ENCODE assay signal across 8 cellular contexts in the genomic region with DNA sequence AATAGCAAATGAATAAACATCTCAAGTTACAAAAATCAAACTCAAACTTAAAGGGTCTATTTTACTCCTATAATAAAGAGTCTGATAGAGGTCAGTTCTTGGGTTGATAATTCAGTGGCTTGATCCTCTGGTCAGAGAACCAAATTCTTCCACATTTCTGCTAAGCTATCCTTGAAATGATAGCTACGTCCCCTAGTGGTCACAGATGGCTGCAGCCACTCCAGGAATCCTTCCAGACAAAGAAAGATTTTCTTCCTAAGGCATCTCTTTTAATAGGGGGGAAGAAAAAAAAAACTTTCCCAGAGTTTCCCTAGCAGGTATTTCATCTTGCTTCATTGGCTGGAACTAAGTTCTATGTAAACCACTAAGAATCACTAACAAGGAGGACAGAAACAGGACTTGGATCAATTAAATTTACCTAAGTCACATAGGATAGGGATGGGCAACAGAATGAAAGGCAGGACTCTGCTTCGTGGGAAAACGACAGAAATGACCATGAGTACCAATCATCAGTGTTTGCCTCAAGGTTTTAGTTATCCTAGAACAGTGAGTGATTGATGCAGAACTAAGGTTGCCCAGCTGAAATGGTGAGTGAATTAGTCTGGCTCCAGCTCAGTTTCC.
DNase-seq lines count a peak whose midpoint lies in the region; ATAC-seq and TF ChIP-seq lines count a peak whose summit lies in the region.

No MANE protein-coding gene starts in this region.

- H3K4me1 Mint-ChIP-seq in neural progenitor cell: no peaks in the 10 kb centered on the region
- H3K4me1 Mint-ChIP-seq in activated CD4-positive, alpha-beta memory T cell treated with anti-CD3 and anti-CD28 coated beads, Interleukin-2, amount 10 ng/mL, durations not matched to agents 7 days and 5 days: no peaks in the 10 kb centered on the region

- H3K79me2 ChIP-seq in Loucy (ENCODE audit: insufficient read depth, low read length): no peaks in the 10 kb centered on the region
- no peaks in the 10 kb centered on the region for H3K79me2 ChIP-seq in neural progenitor cell (ENCODE audit: low read depth)

- no peak overlapping the region for H3K27ac ChIP-seq in neural progenitor cell

- POLR2A ChIA-PET in activated CD4-positive, alpha-beta memory T cell treated with anti-CD3 and anti-CD28 coated beads, Interleukin-2, amount 10 ng/mL, durations not matched to agents 7 days and 5 days (lab: Charles Lee): no interaction called here

- H3K9me3 ChIP-seq in Loucy (ENCODE audit: insufficient read depth, low read depth, low read length): no peaks in the 10 kb centered on the region
- H3K9me3 ChIP-seq in neural progenitor cell (ENCODE audit: low read depth): no peaks in the 10 kb centered on the region

- H4K20me1 ChIP-seq in Loucy (ENCODE audit: insufficient read depth, low read length, poor library complexity, severe bottlenecking) (no peaks in the 10 kb centered on the region), neural progenitor cell (ENCODE audit: low read depth) (no peaks in the 10 kb centered on the region)

- H3K27me3 ChIP-seq in Loucy (ENCODE audit: insufficient read depth, low read length, poor library complexity, severe bottlenecking): no peaks in the 10 kb centered on the region
- no peaks in the 10 kb centered on the region for H3K27me3 ChIP-seq in neural progenitor cell

- H3K36me3 ChIP-seq in Loucy (ENCODE audit: insufficient read depth, low read length) (no peaks in the 10 kb centered on the region), neural progenitor cell (no peaks in the 10 kb centered on the region)

- H3F3A ChIP-seq in Loucy (ENCODE audit: low read depth): no peaks in the 10 kb centered on the region
- no peaks in the 10 kb centered on the region for H3F3A ChIP-seq in neural progenitor cell (ENCODE audit: low read depth)

- H3K4me3 ChIP-seq in Loucy (ENCODE audit: low read length, poor library complexity, severe bottlenecking): no peak overlapping the region
- no peak overlapping the region for H3K4me3 ChIP-seq in neural progenitor cell

- ATAC-seq in GM18520 (IDR thresholded peaks at IDR 0.05; ENCODE audit: unreplicated experiment): no peak

- peaks cover 8% of the 10 kb centered on the region for H3K4me1 ChIP-seq in Loucy (ENCODE audit: insufficient read depth, low read length, poor library complexity, severe bottlenecking)
- H3K4me1 ChIP-seq in neural progenitor cell: no peaks in the 10 kb centered on the region

- no peaks in the 10 kb centered on the region for H3K27me3 Mint-ChIP-seq in neural progenitor cell (ENCODE audit: insufficient read depth, low read depth)
- H3K27me3 Mint-ChIP-seq in activated CD4-positive, alpha-beta memory T cell treated with anti-CD3 and anti-CD28 coated beads, Interleukin-2, amount 10 ng/mL, durations not matched to agents 7 days and 5 days: no peaks in the 10 kb centered on the region

- no peaks in the 10 kb centered on the region for H3K9me2 ChIP-seq in Loucy (replicated peaks; ENCODE audit: low read depth, low read length)

- no peak overlapping the region for H3K4me3 Mint-ChIP-seq in neural progenitor cell
- H3K4me3 Mint-ChIP-seq in activated CD4-positive, alpha-beta memory T cell treated with anti-CD3 and anti-CD28 coated beads, Interleukin-2, amount 10 ng/mL, durations not matched to agents 7 days and 5 days: no peak overlapping the region

- no peak overlapping the region for H2AFZ ChIP-seq in Loucy (ENCODE audit: low read length)
- no peak overlapping the region for H2AFZ ChIP-seq in neural progenitor cell (replicated peaks)

- H3K27ac Mint-ChIP-seq in neural progenitor cell: no peak overlapping the region
- no peak overlapping the region for H3K27ac Mint-ChIP-seq in activated CD4-positive, alpha-beta memory T cell treated with anti-CD3 and anti-CD28 coated beads, Interleukin-2, amount 10 ng/mL, durations not matched to agents 7 days and 5 days

- CTCF ChIA-PET in activated CD4-positive, alpha-beta memory T cell treated with anti-CD3 and anti-CD28 coated beads, Interleukin-2, amount 10 ng/mL, durations not matched to agents 7 days and 5 days (lab: Charles Lee): interaction anchor here (0.7 to 1.0 kb wide), 3 partner anchors 15 to 176 kb away, joined by 3 read pairs; no protein-coding TSS in a partner anchor

- DNase-seq in GM03348 (ENCODE audit: low spot score) (peak; percentile 53), cerebellar cortex (ENCODE audit: low spot score) (peak; percentile 17), neural progenitor cell (ENCODE audit: low spot score) (peak; percentile 71), NCI-H128 (lab: John Stamatoyannopoulos, UW; ENCODE audit: unreplicated experiment) (no peak), NCI-H345 treated with DMSO at 0.1 percent for 48 hours (lab: John Stamatoyannopoulos, UW; ENCODE audit: unreplicated experiment) (no peak)
- no peak for DNase-seq in activated CD4-positive, alpha-beta memory T cell treated with anti-CD3 and anti-CD28 coated beads, Interleukin-2, amount 10 ng/mL, durations not matched to agents 7 days and 5 days

- H3K4me2 ChIP-seq in Loucy (ENCODE audit: low read depth, low read length, poor library complexity, severe bottlenecking) (no peak overlapping the region), neural progenitor cell (no peak overlapping the region)

- TF ChIP-seq CTCF in Loucy (conservative IDR thresholded peaks at IDR 0.05; ENCODE audit: low read length) (peak; percentile 100), neural progenitor cell (IDR thresholded peaks at IDR 0.05) (peak; percentile 98)

- no peaks in the 10 kb centered on the region for H3K36me3 Mint-ChIP-seq in neural progenitor cell
- H3K36me3 Mint-ChIP-seq in activated CD4-positive, alpha-beta memory T cell treated with anti-CD3 and anti-CD28 coated beads, Interleukin-2, amount 10 ng/mL, durations not matched to agents 7 days and 5 days (ENCODE audit: low read depth): no peaks in the 10 kb centered on the region

- no peak overlapping the region for H3K9ac ChIP-seq in Loucy (ENCODE audit: low read depth, low read length, poor library complexity, severe bottlenecking)
- no peak overlapping the region for H3K9ac ChIP-seq in neural progenitor cell

- no peaks in the 10 kb centered on the region for H3K9me3 Mint-ChIP-seq in neural progenitor cell
- H3K9me3 Mint-ChIP-seq in activated CD4-positive, alpha-beta memory T cell treated with anti-CD3 and anti-CD28 coated beads, Interleukin-2, amount 10 ng/mL, durations not matched to agents 7 days and 5 days: no peaks in the 10 kb centered on the region

Comparison
In these comparisons a context has a peak if more than half of its experiments do, and no peak if none do; other contexts are left out.
1. DNase-seq: peak in GM03348 (single experiment), cerebellar cortex (single experiment) and neural progenitor cell (single experiment); none in activated CD4-positive, alpha-beta memory T cell treated with anti-CD3 and anti-CD28 coated beads, Interleukin-2, amount 10 ng/mL, durations not matched to agents 7 days and 5 days (single experiment), NCI-H128 (single experiment) and NCI-H345 treated with DMSO at 0.1 percent for 48 hours (single experiment).